In the genomic region with DNA sequence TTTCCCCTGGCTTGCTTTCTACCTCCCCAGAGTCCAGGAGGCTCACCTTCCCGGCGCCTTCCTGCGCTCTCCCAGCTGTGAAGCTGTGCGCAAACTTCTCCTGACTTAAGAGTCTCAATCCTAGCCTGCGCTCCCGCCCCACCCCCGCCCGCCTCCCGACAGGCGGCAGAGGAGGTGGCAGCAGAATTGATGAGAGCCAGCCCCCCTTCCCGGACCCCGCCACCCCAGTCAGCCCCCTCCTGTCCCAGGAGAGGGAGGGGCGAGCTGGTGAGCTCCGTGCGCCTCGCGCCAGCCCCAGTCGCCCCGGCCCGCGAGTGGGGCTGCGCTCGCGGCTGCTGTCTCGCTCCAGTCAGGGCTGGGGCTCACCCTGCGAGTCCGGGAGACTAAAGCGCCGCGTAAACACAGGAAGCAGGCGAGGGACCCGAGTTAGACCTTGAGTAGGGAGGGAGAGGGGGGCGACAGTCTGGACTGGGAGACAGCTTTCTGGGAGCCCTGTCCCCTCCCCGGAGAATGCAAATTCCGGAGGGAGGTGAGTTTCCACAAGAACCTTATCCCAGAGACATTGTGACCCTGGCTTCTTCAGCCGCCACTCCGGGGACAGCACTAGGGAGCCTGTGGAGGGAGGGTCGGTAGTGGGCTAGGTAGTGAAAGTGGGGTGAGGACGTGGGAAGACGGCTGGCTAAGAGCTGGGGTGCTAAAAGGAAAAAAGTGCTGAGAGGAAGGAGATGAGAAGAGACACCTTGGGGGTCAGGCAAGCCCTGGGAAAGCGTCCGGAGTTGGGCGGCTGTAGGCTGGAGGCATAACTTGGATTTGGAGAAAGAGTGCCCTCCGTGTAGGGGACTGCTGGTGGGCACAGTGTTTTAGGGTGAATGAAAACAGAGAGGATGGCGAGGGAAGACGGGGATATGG, we compare ENCODE assay signal across 1 cellular context.
TF ChIP-seq lines count a peak whose summit lies in the region.

A gene (minus strand): TSS at position 79 of the 909 bp plus-strand sequence. CDS start 87,743 bp downstream, outside the sequence.

TF ChIP-seq in SK-N-SH, 30 proteins besides CTCF, POLR2A, EP300 and RAD21 (continued from another document):
- TF ChIP-seq, protein P1, sequence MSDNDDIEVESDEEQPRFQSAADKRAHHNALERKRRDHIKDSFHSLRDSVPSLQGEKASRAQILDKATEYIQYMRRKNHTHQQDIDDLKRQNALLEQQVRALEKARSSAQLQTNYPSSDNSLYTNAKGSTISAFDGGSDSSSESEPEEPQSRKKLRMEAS (IDR thresholded peaks at IDR 0.05; ENCODE audit: low read depth) = no peak
